Comparison of ENCODE assay signal across 9 cellular contexts in genomic region chr7:36366005-36366583, GRCh38. TPM values are rescaled to one million over a fixed set of nuclear protein-coding genes. Genes with fewer than 3 reads are reported as not detected.
DNase-seq lines count a peak whose midpoint lies in the region; ATAC-seq and TF ChIP-seq lines count a peak whose summit lies in the region.
"Had no signal": no experiment of that assay in that cellular context is flagged by ENCODE, and none has a peak within 500 bp of the region (broad histone marks: within the 10 kb centered on the region; RNA-seq: fewer than 3 reads in every experiment).

No MANE protein-coding gene starts in this region.

- CTCF ChIA-PET in activated CD4-positive, alpha-beta memory T cell treated with anti-CD3 and anti-CD28 coated beads for 36 hours (lab: Charles Lee): interaction anchor here (0.7 to 2.1 kb wide), 5 partner anchors 9 to 47 kb away, joined by 3 to 23 read pairs (median 5); partner anchors contain the start of gene ANLN

- H3K9me3 Mint-ChIP-seq in activated CD4-positive, alpha-beta memory T cell treated with anti-CD3 and anti-CD28 coated beads for 36 hours: no peaks in the 10 kb centered on the region
- H3K9me3 Mint-ChIP-seq in glutamatergic neuron (ENCODE audit: unreplicated experiment): peaks cover 1% of the 10 kb centered on the region
- no peaks in the 10 kb centered on the region for H3K9me3 Mint-ChIP-seq in stimulated activated effector memory CD8-positive, alpha-beta T cell treated with anti-CD3 and anti-CD28 coated beads, Interleukin-12 subunit alpha, Interleukin-12 subunit beta, amount 100 ng/mL, for 72 hours

- H3K36me3 Mint-ChIP-seq in activated CD4-positive, alpha-beta memory T cell treated with anti-CD3 and anti-CD28 coated beads for 36 hours: no peaks in the 10 kb centered on the region
- no peaks in the 10 kb centered on the region for H3K36me3 Mint-ChIP-seq in glutamatergic neuron (ENCODE audit: unreplicated experiment)
- no peaks in the 10 kb centered on the region for H3K36me3 Mint-ChIP-seq in stimulated activated effector memory CD8-positive, alpha-beta T cell treated with anti-CD3 and anti-CD28 coated beads, Interleukin-12 subunit alpha, Interleukin-12 subunit beta, amount 100 ng/mL, for 72 hours

- ATAC-seq in stimulated activated effector memory CD8-positive, alpha-beta T cell treated with anti-CD3 and anti-CD28 coated beads, Interleukin-12 subunit alpha, Interleukin-12 subunit beta, amount 100 ng/mL, for 72 hours: no peak
- no peak for ATAC-seq in HG03139 (IDR thresholded peaks at IDR 0.05; ENCODE audit: unreplicated experiment)

- DNase-seq in NCI-H1417 (lab: John Stamatoyannopoulos, UW) (peak in 2 of 3 experiments; percentile 46 to 69), NCI-H1417 treated with DMSO at 0.1 percent for 48 hours (lab: John Stamatoyannopoulos, UW) (no peak), glutamatergic neuron (no peak), Kasumi-1 (lab: John Stamatoyannopoulos, UW) (no peak), anterior cingulate cortex (lab: John Stamatoyannopoulos, UW) (no peak)
- no peak for DNase-seq in activated CD4-positive, alpha-beta memory T cell treated with anti-CD3 and anti-CD28 coated beads for 36 hours
- no peak for DNase-seq in stimulated activated effector memory CD8-positive, alpha-beta T cell treated with anti-CD3 and anti-CD28 coated beads, Interleukin-12 subunit alpha, Interleukin-12 subunit beta, amount 100 ng/mL, for 72 hours (ENCODE audit: low spot score in 2 of 2)
- DNase-seq: NCI-H187 had no signal

- POLR2A ChIA-PET in activated CD4-positive, alpha-beta memory T cell treated with anti-CD3 and anti-CD28 coated beads for 36 hours (lab: Charles Lee): interaction anchor here (2.2 kb wide), 1 partner anchor 26 kb away, joined by 6 read pairs; no protein-coding TSS in a partner anchor

- H3K4me1 Mint-ChIP-seq in activated CD4-positive, alpha-beta memory T cell treated with anti-CD3 and anti-CD28 coated beads for 36 hours (ENCODE audit: low read depth): no peaks in the 10 kb centered on the region
- no peaks in the 10 kb centered on the region for H3K4me1 Mint-ChIP-seq in glutamatergic neuron (ENCODE audit: low read depth, unreplicated experiment)
- H3K4me1 Mint-ChIP-seq in stimulated activated effector memory CD8-positive, alpha-beta T cell treated with anti-CD3 and anti-CD28 coated beads, Interleukin-12 subunit alpha, Interleukin-12 subunit beta, amount 100 ng/mL, for 72 hours: peaks cover 5% of the 10 kb centered on the region

- H3K4me3 Mint-ChIP-seq in activated CD4-positive, alpha-beta memory T cell treated with anti-CD3 and anti-CD28 coated beads for 36 hours: peak overlapping the region; percentile 71
- peak overlapping the region; percentile 90 for H3K4me3 Mint-ChIP-seq in glutamatergic neuron (ENCODE audit: unreplicated experiment)
- peak overlapping the region; percentile 78 for H3K4me3 Mint-ChIP-seq in stimulated activated effector memory CD8-positive, alpha-beta T cell treated with anti-CD3 and anti-CD28 coated beads, Interleukin-12 subunit alpha, Interleukin-12 subunit beta, amount 100 ng/mL, for 72 hours

- peaks cover 2% of the 10 kb centered on the region for H3K27me3 Mint-ChIP-seq in activated CD4-positive, alpha-beta memory T cell treated with anti-CD3 and anti-CD28 coated beads for 36 hours
- H3K27me3 Mint-ChIP-seq in glutamatergic neuron (ENCODE audit: unreplicated experiment): peaks cover 3% of the 10 kb centered on the region

- no peak overlapping the region for H3K27ac Mint-ChIP-seq in activated CD4-positive, alpha-beta memory T cell treated with anti-CD3 and anti-CD28 coated beads for 36 hours
- peak overlapping the region; percentile 79 for H3K27ac Mint-ChIP-seq in glutamatergic neuron (ENCODE audit: unreplicated experiment)
- no peak overlapping the region for H3K27ac Mint-ChIP-seq in stimulated activated effector memory CD8-positive, alpha-beta T cell treated with anti-CD3 and anti-CD28 coated beads, Interleukin-12 subunit alpha, Interleukin-12 subunit beta, amount 100 ng/mL, for 72 hours

- intact Hi-C loops in activated CD4-positive, alpha-beta memory T cell treated with anti-CD3 and anti-CD28 coated beads for 36 hours (cut with micrococcal nuclease): loop anchor here (10.0 kb wide), 1 partner anchor 561 kb away; the partner anchor contains the start of gene SEPTIN7

- TF ChIP-seq CTCF in glutamatergic neuron (IDR thresholded peaks at IDR 0.05; ENCODE audit: partially characterized antibody, unreplicated experiment): no peak

RNA-seq across cellular contexts. Expression of gene ANLN, which starts 23.6 kb away (rescaled TPM):
- total RNA-seq in activated CD4-positive, alpha-beta memory T cell treated with anti-CD3 and anti-CD28 coated beads for 36 hours: 10 to 100 TPM; 46.6 to 54.7 TPM
- total RNA-seq in glutamatergic neuron (ENCODE audit: unreplicated experiment): 18.4 TPM

Comparison
In these comparisons a context has a peak if more than half of its experiments do, and no peak if none do; other contexts are left out.
1. DNase-seq: peak in NCI-H1417 (2 of 3); none in NCI-H1417 treated with DMSO at 0.1 percent for 48 hours (single experiment), activated CD4-positive, alpha-beta memory T cell treated with anti-CD3 and anti-CD28 coated beads for 36 hours (single experiment), glutamatergic neuron (single experiment), stimulated activated effector memory CD8-positive, alpha-beta T cell treated with anti-CD3 and anti-CD28 coated beads, Interleukin-12 subunit alpha, Interleukin-12 subunit beta, amount 100 ng/mL, for 72 hours (0 of 2), Kasumi-1 (0 of 2) and anterior cingulate cortex (0 of 58).
2. Peak in every context shown above with its lines, with median percentiles within 50 percentile points of each other: H3K4me3 Mint-ChIP-seq.